In genomic region chr10:89632824-89633223, GRCh38 we compare ENCODE assay signal across 17 cellular contexts. TPM values are rescaled to one million over a fixed set of nuclear protein-coding genes. Genes with fewer than 3 reads are reported as not detected.
DNase-seq lines count a peak whose midpoint lies in the region; ATAC-seq, FAIRE-seq and TF ChIP-seq lines count a peak whose summit lies in the region.
"Had no signal": no experiment of that assay in that cellular context is flagged by ENCODE, and none has a peak within 500 bp of the region (broad histone marks: within the 10 kb centered on the region; RNA-seq: fewer than 3 reads in every experiment).

No MANE protein-coding gene starts in this region.

- H4K91ac ChIP-seq in mesenchymal stem cell (ENCODE audit: low read length): no peak overlapping the region

- no peak overlapping the region for H2BK5ac ChIP-seq in mesenchymal stem cell (ENCODE audit: low read depth, low read length, poor library complexity, severe bottlenecking)

- no peak for FAIRE-seq in small intestine (lab: Jason Lieb, UNC)
- no peak for FAIRE-seq in GM12891 (lab: Jason Lieb, UNC)

- WGBS in mesenchymal stem cell: 100% methylated on average over 1 of the region's 1 CpG
- WGBS in small intestine, 3 donors: 16 to 64% (median 34%) methylated on average over 1 of the region's 1 CpG

- H3K36me3 ChIP-seq in mesenchymal stem cell (ENCODE audit: control insufficient read depth in 1 of 2, insufficient read depth in 2 of 2, low read depth in 1 of 2, low read length in 2 of 2): peaks cover 0 to 4% of the 10 kb centered on the region in 2 experiments
- peaks cover 0 to 2% of the 10 kb centered on the region in 2 donors for H3K36me3 ChIP-seq in small intestine (ENCODE audit: control insufficient read depth in 2 of 2, insufficient read depth in 2 of 2, low read length in 2 of 2)
- H3K36me3 ChIP-seq: BE2C had no signal

- H3K4me3 ChIP-seq in mesenchymal stem cell (ENCODE audit: insufficient read depth in 1 of 2, low read depth in 1 of 2, low read length in 2 of 2): no peak overlapping the region
- H3K4me3 ChIP-seq in small intestine (ENCODE audit: low read depth in 1 of 2, low read length in 2 of 2): no peak overlapping the region
- H3K4me3 ChIP-seq in foreskin fibroblast (ENCODE audit: low read depth in 1 of 2, low read length in 2 of 2): no peak overlapping the region

- H3K4ac ChIP-seq in mesenchymal stem cell (ENCODE audit: low read depth in 1 of 2, low read length in 2 of 2): no peak overlapping the region

- H2BK12ac ChIP-seq in mesenchymal stem cell (ENCODE audit: low read length in 2 of 2): no peak overlapping the region

- no peak overlapping the region for H2AFZ ChIP-seq in mesenchymal stem cell (ENCODE audit: low read depth, low read length)

- H2BK15ac ChIP-seq in mesenchymal stem cell (ENCODE audit: low read depth, poor library complexity, severe bottlenecking): no peak overlapping the region

- H2AK5ac ChIP-seq in mesenchymal stem cell (ENCODE audit: low read length, severe bottlenecking): peak overlapping the region; percentile 22

- peaks cover 21% of the 10 kb centered on the region for H3K79me1 ChIP-seq in mesenchymal stem cell (replicated peaks; ENCODE audit: low read length, poor library complexity, severe bottlenecking)

- no peak overlapping the region for H3K9ac ChIP-seq in mesenchymal stem cell (ENCODE audit: low read length)
- H3K9ac ChIP-seq: KMS-11 had no signal

- H2BK120ac ChIP-seq in mesenchymal stem cell (ENCODE audit: low read depth, low read length): no peak overlapping the region

- H3K9me3 ChIP-seq in mesenchymal stem cell (ENCODE audit: control insufficient read depth, low read length) (no peaks in the 10 kb centered on the region), small intestine (ENCODE audit: control insufficient read depth, low read depth) (no peaks in the 10 kb centered on the region)
- H3K9me3 ChIP-seq: BE2C had no signal

- H3K4me2 ChIP-seq in mesenchymal stem cell (ENCODE audit: low read length, poor library complexity, severe bottlenecking): peak overlapping the region; percentile 55
- H3K4me2 ChIP-seq: KMS-11 had no signal

- H3K27ac ChIP-seq in epithelial cell of prostate (peak overlapping the region; percentile 40), mesenchymal stem cell (ENCODE audit: low read length, poor library complexity, severe bottlenecking) (peak overlapping the region; percentile 88), small intestine (ENCODE audit: low read depth in 1 of 2, low read length in 1 of 2) (no peak overlapping the region)
- H3K27ac ChIP-seq: KMS-11 had no signal

- no peak overlapping the region for H3K18ac ChIP-seq in mesenchymal stem cell (ENCODE audit: low read depth in 1 of 2, low read length in 2 of 2)

- H3K27me3 ChIP-seq in mesenchymal stem cell (ENCODE audit: control insufficient read depth in 1 of 2, insufficient read depth in 1 of 2, low read length in 2 of 2): no peaks in the 10 kb centered on the region
- H3K27me3 ChIP-seq in small intestine (ENCODE audit: control insufficient read depth in 2 of 2, insufficient read depth in 2 of 2, low read length in 2 of 2): no peaks in the 10 kb centered on the region
- H3K27me3 ChIP-seq: BE2C had no signal

- no peak for TF ChIP-seq POLR2A in GM12891 (IDR thresholded peaks at IDR 0.05; ENCODE audit: low read depth, low read length)

- no peak overlapping the region for H4K8ac ChIP-seq in mesenchymal stem cell (ENCODE audit: low read length)

- ATAC-seq in GM19463 (IDR thresholded peaks at IDR 0.05; ENCODE audit: unreplicated experiment): peak; percentile 51
- ATAC-seq: Panc1 had no signal

- no peak for TF ChIP-seq CTCF in foreskin fibroblast (IDR thresholded peaks at IDR 0.05; ENCODE audit: low read depth, low read length)

- no peak for DNase-seq in epithelial cell of prostate (ENCODE audit: low read depth, low spot score)
- DNase-seq in mesenchymal stem cell: no peak
- peak; percentile 55 for DNase-seq in small intestine
- no peak for DNase-seq in foreskin fibroblast
- no peak for DNase-seq in GM12891 (ENCODE audit: insufficient read length, low spot score)
- no peak for DNase-seq in activated effector memory CD4-positive, alpha-beta T cell treated with Interleukin-2 at 50 U/mL for 16 hours
- DNase-seq: BE2C; CD4-positive, alpha-beta T cell; DMS79 treated with DMSO at 0.1 percent for 48 hours; NCI-H1048; NCI-H1436 treated with DMSO at 0.1 percent for 48 hours; NCI-H2029 treated with DMSO at 0.1 percent for 48 hours; NCI-H510A; NCI-H774 had no signal

- H3K4me1 ChIP-seq in mesenchymal stem cell (ENCODE audit: control insufficient read depth, insufficient read depth, low read depth, low read length): peaks cover 4% of the 10 kb centered on the region
- peaks cover 0 to 7% of the 10 kb centered on the region in 2 donors for H3K4me1 ChIP-seq in small intestine (ENCODE audit: control insufficient read depth in 2 of 2, insufficient read depth in 1 of 2, low read depth in 1 of 2, low read length in 1 of 2)
- H3K4me1 ChIP-seq: BE2C had no signal

- no peak overlapping the region for H3K23ac ChIP-seq in mesenchymal stem cell (ENCODE audit: low read length in 2 of 2)

- no peak overlapping the region for H3K14ac ChIP-seq in mesenchymal stem cell (ENCODE audit: low read length in 2 of 2)

TF ChIP-seq in GM12891, 5 proteins besides CTCF, POLR2A, EP300 and RAD21:
- TF ChIP-seq TAF1 (IDR thresholded peaks at IDR 0.05; ENCODE audit: low read depth, low read length): no peak
TF ChIP-seq in GM12891: peak in this region for 0.

RNA-seq across cellular contexts. Expression of gene PANK1, which starts 12.2 kb away (rescaled TPM):
- polyA plus RNA-seq in mesenchymal stem cell (2013, experiment 1 of 2): 6.9 TPM
- 7.7 TPM for polyA plus RNA-seq in mesenchymal stem cell (2013, experiment 2 of 2)
- polyA plus RNA-seq in small intestine: 10 to 100 TPM; 13.1 to 26.8 (median 15.9) TPM
- polyA plus RNA-seq in GM12891 (2012; ENCODE audit: low read depth, missing spikeins): 2.6 TPM

Comparison
In these comparisons a context has a peak if more than half of its experiments do, and no peak if none do; other contexts are left out.
1. H3K27ac ChIP-seq: peak in epithelial cell of prostate (single experiment) and mesenchymal stem cell (single experiment); none in small intestine (0 of 2).